19 cellular contexts compared by ENCODE assay signal in the genomic region with DNA sequence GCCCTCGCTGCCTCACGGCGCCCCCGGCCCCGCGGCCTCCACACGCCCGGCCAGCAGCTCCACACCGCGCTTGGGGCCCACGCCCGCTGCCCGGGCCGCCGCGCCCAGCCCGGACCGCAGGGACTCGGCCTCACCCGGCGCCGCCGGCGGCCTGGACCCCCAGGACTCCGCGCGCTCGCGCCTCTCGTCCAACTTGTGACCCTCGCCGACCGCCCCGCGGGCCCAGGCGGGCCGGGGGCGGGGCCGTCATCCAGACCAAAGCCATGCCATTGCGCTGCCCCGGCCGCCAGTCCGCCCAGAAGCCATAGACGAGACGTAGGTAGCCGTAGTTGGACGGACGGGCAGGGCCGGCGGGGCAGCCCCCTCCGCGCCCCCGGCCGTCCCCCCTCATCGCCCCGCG. TPM values are rescaled to one million over a fixed set of nuclear protein-coding genes. Genes with fewer than 3 reads are reported as not detected.
DNase-seq lines count a peak whose midpoint lies in the region; ATAC-seq, FAIRE-seq and TF ChIP-seq lines count a peak whose summit lies in the region.
"Had no signal": no experiment of that assay in that cellular context is flagged by ENCODE, and none has a peak within 500 bp of the region (broad histone marks: within the 10 kb centered on the region; RNA-seq: fewer than 3 reads in every experiment).

No MANE protein-coding gene starts in this region.

- intact Hi-C loops in left colon (cut with DNase I, micrococcal nuclease): no loop called here

- peaks cover 24% of the 10 kb centered on the region for H3K36me3 Mint-ChIP-seq in WTC11

- no peak overlapping the region for H3K27ac ChIP-seq in esophagus (ENCODE audit: low read depth in 2 of 2, low read length in 1 of 2)
- H3K27ac ChIP-seq: BLaER1 had no signal

- no peaks in the 10 kb centered on the region for H3K27me3 Mint-ChIP-seq in WTC11 (ENCODE audit: low read depth)

- WGBS in esophagus, 2 donors: 22 to 25% methylated on average over 23 to 57 of the region's 57 CpGs

- peak overlapping the region; percentile 6 to 53 for H3K4me3 ChIP-seq in esophagus (ENCODE audit: low read depth in 1 of 2, low read length in 2 of 2)
- no peak overlapping the region for H3K4me3 ChIP-seq in HAP-1
- H3K4me3 ChIP-seq: BLaER1, GM12878 had no signal

- H3K4me1 ChIP-seq in esophagus (ENCODE audit: control insufficient read depth in 2 of 2, insufficient read depth in 2 of 2, low read length in 1 of 2): peaks cover 0 to 3% of the 10 kb centered on the region in 2 donors
- H3K4me1 ChIP-seq in HAP-1: no peaks in the 10 kb centered on the region

- H3K27me3 ChIP-seq in esophagus (ENCODE audit: control insufficient read depth in 1 of 2, insufficient read depth in 2 of 2, low read length in 2 of 2): peaks cover 0 to 1% of the 10 kb centered on the region in 2 donors
- no peaks in the 10 kb centered on the region for H3K27me3 ChIP-seq in HAP-1 (ENCODE audit: low read depth)
- H3K27me3 ChIP-seq: BLaER1 had no signal

- ATAC-seq in WTC11: peak; percentile 25
- ATAC-seq in left colon: peak; percentile 18
- ATAC-seq in HG03520 (IDR thresholded peaks at IDR 0.05; ENCODE audit: unreplicated experiment): no peak
- ATAC-seq: GM12878, HCT116 had no signal

- H3K4me3 Mint-ChIP-seq in WTC11: no peak overlapping the region

- DNase-seq in ELF-1 (ENCODE audit: low read depth, low spot score): peak; percentile 42
- DNase-seq in WTC11 (ENCODE audit: low spot score): no peak
- no peak for DNase-seq in left colon
- DNase-seq in HTR-8/SVneo (ENCODE audit: insufficient read length, low spot score): no peak
- DNase-seq in SW480 (ENCODE audit: low spot score): no peak
- DNase-seq in HAP-1 (ENCODE audit: low spot score in 2 of 2): no peak
- DNase-seq: 8988T; CD4-positive, alpha-beta memory T cell; DMS153; DMS79 had no signal

- H3K4me1 Mint-ChIP-seq in WTC11: no peaks in the 10 kb centered on the region

- in situ Hi-C loops in HAP-1 (cut with MboI; ENCODE audit: low sequenced_read_pairs): no loop called here

- POLR2A ChIA-PET in WTC11 (lab: Charles Lee): no interaction called here

- no peak for TF ChIP-seq CTCF in WTC11 (IDR thresholded peaks at IDR 0.05)

- CTCF ChIA-PET in WTC11 (lab: Charles Lee): interaction anchor here (0.7 kb wide), 1 partner anchor 17 kb away, joined by 3 read pairs; a partner anchor contains a TSS

- no peak for FAIRE-seq in HTR-8/SVneo (lab: Jason Lieb, UNC)
- FAIRE-seq: GM12878 had no signal

- no peak overlapping the region for H3K27ac Mint-ChIP-seq in WTC11
- H3K27ac Mint-ChIP-seq: CD14-positive monocyte had no signal

- no peaks in the 10 kb centered on the region for H3K9me3 Mint-ChIP-seq in WTC11
- H3K9me3 Mint-ChIP-seq: CD4-positive, alpha-beta memory T cell had no signal

- H3K9me3 ChIP-seq in esophagus (ENCODE audit: control insufficient read depth in 2 of 2, insufficient read depth in 1 of 2, low read depth in 1 of 2, low read length in 1 of 2): peaks cover 0 to 4% of the 10 kb centered on the region in 2 donors
- no peaks in the 10 kb centered on the region for H3K9me3 ChIP-seq in HAP-1
- H3K9me3 ChIP-seq: BLaER1 had no signal

- H3K36me3 ChIP-seq in esophagus (ENCODE audit: control insufficient read depth in 2 of 2, insufficient read depth in 2 of 2, low read length in 1 of 2) (peaks cover 0 to 31% of the 10 kb centered on the region in 2 donors), HAP-1 (replicated peaks) (peaks cover 39% of the 10 kb centered on the region)

TF ChIP-seq in WTC11, 78 proteins besides CTCF, POLR2A, EP300 and RAD21:
- TF ChIP-seq ZNF416 (CRISPR knock-in tag; IDR thresholded peaks at IDR 0.05): 0 out of 2 replicates have a peak, but pooled peaks have one; percentile 21
- TF ChIP-seq, protein P1, sequence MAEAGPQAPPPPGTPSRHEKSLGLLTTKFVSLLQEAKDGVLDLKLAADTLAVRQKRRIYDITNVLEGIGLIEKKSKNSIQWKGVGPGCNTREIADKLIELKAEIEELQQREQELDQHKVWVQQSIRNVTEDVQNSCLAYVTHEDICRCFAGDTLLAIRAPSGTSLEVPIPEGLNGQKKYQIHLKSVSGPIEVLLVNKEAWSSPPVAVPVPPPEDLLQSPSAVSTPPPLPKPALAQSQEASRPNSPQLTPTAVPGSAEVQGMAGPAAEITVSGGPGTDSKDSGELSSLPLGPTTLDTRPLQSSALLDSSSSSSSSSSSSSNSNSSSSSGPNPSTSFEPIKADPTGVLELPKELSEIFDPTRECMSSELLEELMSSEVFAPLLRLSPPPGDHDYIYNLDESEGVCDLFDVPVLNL (CRISPR knock-in tag; IDR thresholded peaks at IDR 0.05; ENCODE audit: borderline replicate concordance, low read depth): no peak

RNA-seq across cellular contexts. Expression of a gene that starts 17.1 kb away (rescaled TPM):
- 113 to 139 TPM (median 116 TPM) in 3 replicates for total RNA-seq in WTC11 (2021)
- polyA plus RNA-seq in esophagus: 10 to 100 TPM; 35.6 to 56.1 TPM
- total RNA-seq in left colon: 10 to 100 TPM; 52.7 to 64.6 TPM

RNA-seq across cellular contexts. Expression of a gene that starts 23.4 kb away (rescaled TPM):
- 1.4 to 1.6 TPM (median 1.6 TPM) in 3 replicates for total RNA-seq in WTC11 (2021)
- under 1 TPM; 0.53 to 0.86 TPM for polyA plus RNA-seq in esophagus
- not detected for total RNA-seq in left colon
- total RNA-seq: Daoy, GM12878, H4 had no signal
- polyA plus RNA-seq: AG04450; CD14-positive monocyte; CD4-positive, alpha-beta memory T cell had no signal

RNA-seq across cellular contexts. Expression of a gene that starts 26.6 kb away (rescaled TPM):
- total RNA-seq in WTC11 (2021) (8.0 to 9.2 TPM (median 8.1 TPM) in 3 replicates), left colon (under 1 TPM; 0.15 to 0.39 TPM)
- 1 to 10 TPM in 1 of 2 donors, under 1 TPM in 1; 0.65 to 1.4 TPM for polyA plus RNA-seq in esophagus
- polyA plus RNA-seq: CD14-positive monocyte; CD4-positive, alpha-beta memory T cell had no signal

RNA-seq across cellular contexts. Expression of a gene that starts 43.9 kb away (rescaled TPM):
- 758 to 847 TPM (median 841 TPM) in 3 replicates for total RNA-seq in WTC11 (2021)
- 100 to 1,000 TPM; 189 to 210 TPM for polyA plus RNA-seq in esophagus
- total RNA-seq in left colon: 1,000 to 10,000 TPM in 1 of 2 donors, 100 to 1,000 TPM in 1; 751 to 1,370 TPM

RNA-seq across cellular contexts. Expression of a gene that starts 46.7 kb away (rescaled TPM):
- 66.7 to 84.4 TPM (median 68.1 TPM) in 3 replicates for total RNA-seq in WTC11 (2021)
- 10 to 100 TPM; 38.4 to 61.5 TPM for polyA plus RNA-seq in esophagus
- total RNA-seq in left colon: 10 to 100 TPM; 60.1 to 73.1 TPM
